ENCODE assay signal across 23 cellular contexts in genomic region chr4:175970734-175971133, GRCh38.
DNase-seq lines count a peak whose midpoint lies in the region; ATAC-seq and TF ChIP-seq lines count a peak whose summit lies in the region.
"Had no signal": no experiment of that assay in that cellular context is flagged by ENCODE, and none has a peak within 500 bp of the region (broad histone marks: within the 10 kb centered on the region; RNA-seq: fewer than 3 reads in every experiment).

No MANE protein-coding gene starts in this region.

- peaks cover 14% of the 10 kb centered on the region for H3K36me3 Mint-ChIP-seq in WTC11
- H3K36me3 Mint-ChIP-seq: CD8-positive, alpha-beta T cell; naive thymus-derived CD8-positive, alpha-beta T cell had no signal

- H3K9me3 Mint-ChIP-seq in WTC11 = peaks cover 19% of the 10 kb centered on the region
- H3K9me3 Mint-ChIP-seq: activated CD4-positive, alpha-beta memory T cell treated with anti-CD3 and anti-CD28 coated beads, Interleukin-2, amount 10 ng/mL, durations not matched to agents 7 days and 5 days; activated T-cell treated with anti-CD3 and anti-CD28 coated beads, Interleukin-2, amount 50 U/mL, for 24 hours; CD8-positive, alpha-beta T cell; HFFc6 had no signal

- CTCF ChIA-PET in WTC11 (lab: Charles Lee) = no interaction called here

- intact Hi-C loops in head of caudate nucleus (cut with DNase I) = no loop called here

- POLR2A ChIA-PET in WTC11 (lab: Charles Lee) = no interaction called here

- peak; percentile 89 for ATAC-seq in WTC11
- ATAC-seq in HG02798 (IDR thresholded peaks at IDR 0.05; ENCODE audit: poor library complexity, unreplicated experiment) = no peak
- no peak for ATAC-seq in HG03432 (IDR thresholded peaks at IDR 0.05; ENCODE audit: unreplicated experiment)
- ATAC-seq: body of pancreas; CD8-positive, alpha-beta T cell; K562; naive thymus-derived CD8-positive, alpha-beta T cell; T-helper 17 cell had no signal

- DNase-seq in M059J (ENCODE audit: low read depth) = peak; percentile 3
- DNase-seq in WTC11 (ENCODE audit: low spot score) = no peak
- peak in 27 of 42 donors; percentile 8 to 54 (median 22) for DNase-seq in head of caudate nucleus
- no peak for DNase-seq in retinal pigment epithelial cell (ENCODE audit: low read depth)
- no peak for DNase-seq in activated naive CD4-positive, alpha-beta T cell treated with Interleukin-2 at 50 U/mL for 16 hours
- no peak for DNase-seq in activated T-cell treated with anti-CD3 and anti-CD28 coated beads, Interleukin-2, amount 50 U/mL, for 1 hour
- DNase-seq: activated CD4-positive, alpha-beta memory T cell treated with anti-CD3 and anti-CD28 coated beads, Interleukin-2, amount 10 ng/mL, durations not matched to agents 7 days and 5 days; activated naive CD4-positive, alpha-beta T cell treated with anti-CD3 and anti-CD28 coated beads, Interleukin-2, amount 50 U/mL, for 16 hours; activated T-cell treated with anti-CD3 and anti-CD28 coated beads, Interleukin-2, amount 50 U/mL, for 24 hours; body of pancreas; CD8-positive, alpha-beta T cell; HFFc6; mammary epithelial cell; naive thymus-derived CD8-positive, alpha-beta T cell; NCI-H2029 treated with DMSO at 0.1 percent for 48 hours; NCI-H524; T-helper 17 cell; WERI-Rb-1 had no signal

- no peaks in the 10 kb centered on the region for H3K27me3 Mint-ChIP-seq in WTC11 (ENCODE audit: low read depth)
- H3K27me3 Mint-ChIP-seq: activated CD4-positive, alpha-beta memory T cell treated with anti-CD3 and anti-CD28 coated beads, Interleukin-2, amount 10 ng/mL, durations not matched to agents 7 days and 5 days; activated T-cell treated with anti-CD3 and anti-CD28 coated beads, Interleukin-2, amount 50 U/mL, for 24 hours had no signal

- peak overlapping the region; percentile 39 for H3K4me3 ChIP-seq in retinal pigment epithelial cell (ENCODE audit: low read length)
- H3K4me3 ChIP-seq: body of pancreas, coronary artery, K562, smooth muscle cell had no signal

- peaks cover 36% of the 10 kb centered on the region for H3K4me1 Mint-ChIP-seq in WTC11
- H3K4me1 Mint-ChIP-seq: activated CD4-positive, alpha-beta memory T cell treated with anti-CD3 and anti-CD28 coated beads, Interleukin-2, amount 10 ng/mL, durations not matched to agents 7 days and 5 days; naive thymus-derived CD8-positive, alpha-beta T cell; T-helper 17 cell had no signal

- TF ChIP-seq CTCF in WTC11 (IDR thresholded peaks at IDR 0.05) (no peak), retinal pigment epithelial cell (conservative IDR thresholded peaks at IDR 0.05; ENCODE audit: low read depth, low read length) (no peak)

- H3K27ac Mint-ChIP-seq in WTC11 = no peak overlapping the region
- H3K27ac Mint-ChIP-seq: activated CD4-positive, alpha-beta memory T cell treated with anti-CD3 and anti-CD28 coated beads, Interleukin-2, amount 10 ng/mL, durations not matched to agents 7 days and 5 days; activated T-cell treated with anti-CD3 and anti-CD28 coated beads, Interleukin-2, amount 50 U/mL, for 24 hours; CD8-positive, alpha-beta T cell; HFFc6; naive thymus-derived CD8-positive, alpha-beta T cell; T-helper 17 cell had no signal

- H3K4me3 Mint-ChIP-seq in WTC11 = no peak overlapping the region
- H3K4me3 Mint-ChIP-seq: activated CD4-positive, alpha-beta memory T cell treated with anti-CD3 and anti-CD28 coated beads, Interleukin-2, amount 10 ng/mL, durations not matched to agents 7 days and 5 days; activated T-cell treated with anti-CD3 and anti-CD28 coated beads, Interleukin-2, amount 50 U/mL, for 24 hours; CD8-positive, alpha-beta T cell; HFFc6; naive thymus-derived CD8-positive, alpha-beta T cell; T-helper 17 cell had no signal

TF ChIP-seq in WTC11, 78 proteins besides CTCF, POLR2A, EP300 and RAD21:
- TF ChIP-seq TP53 (CRISPR knock-in tag; IDR thresholded peaks at IDR 0.05) (no peak), SMAD4 (CRISPR knock-in tag; IDR thresholded peaks at IDR 0.05) (no peak), NFYB (CRISPR knock-in tag; conservative IDR thresholded peaks at IDR 0.05; ENCODE audit: low read depth) (no peak), ATF2 (CRISPR knock-in tag; IDR thresholded peaks at IDR 0.05; ENCODE audit: borderline replicate concordance, low read depth) (no peak), ZNF138 (CRISPR knock-in tag; conservative IDR thresholded peaks at IDR 0.05) (no peak), IRF2 (CRISPR knock-in tag; IDR thresholded peaks at IDR 0.05; ENCODE audit: borderline replicate concordance, low read depth) (no peak), CDX4 (CRISPR knock-in tag; IDR thresholded peaks at IDR 0.05; ENCODE audit: borderline replicate concordance) (no peak), SOX15 (CRISPR knock-in tag; IDR thresholded peaks at IDR 0.05) (no peak), ZBTB43 (CRISPR knock-in tag; IDR thresholded peaks at IDR 0.05) (no peak)

Comparison
In these comparisons a context has a peak if more than half of its experiments do, and no peak if none do; other contexts are left out.
1. DNase-seq: peak in M059J (single experiment) and head of caudate nucleus (27 of 42); none in WTC11 (single experiment), retinal pigment epithelial cell (single experiment), activated naive CD4-positive, alpha-beta T cell treated with Interleukin-2 at 50 U/mL for 16 hours (single experiment) and activated T-cell treated with anti-CD3 and anti-CD28 coated beads, Interleukin-2, amount 50 U/mL, for 1 hour (single experiment).